7 cellular contexts compared by ENCODE assay signal in the genomic region with DNA sequence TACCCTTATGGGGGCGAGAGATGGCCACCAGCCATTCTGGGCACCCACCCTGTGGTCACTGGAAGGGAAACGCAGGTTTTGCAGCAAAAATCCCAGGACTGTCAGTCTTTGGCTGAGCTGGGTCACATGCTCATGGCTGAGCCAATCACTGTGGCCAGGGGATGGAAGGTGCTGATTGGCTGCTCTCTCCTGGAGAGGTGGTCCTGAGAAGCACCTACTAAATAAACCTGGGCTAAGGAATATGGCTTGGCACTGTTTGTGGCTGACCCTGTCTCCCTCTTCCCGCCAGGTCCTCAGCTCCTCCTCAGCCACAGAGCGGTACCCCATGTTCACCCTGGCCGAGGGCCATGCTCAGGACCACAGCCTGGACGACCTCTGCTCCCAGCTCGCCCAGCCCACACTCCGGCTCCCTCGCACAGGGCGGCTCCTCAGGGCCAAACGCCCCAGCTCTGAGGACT. TPM values are rescaled to one million over a fixed set of nuclear protein-coding genes. Genes with fewer than 3 reads are reported as not detected.
DNase-seq lines count a peak whose midpoint lies in the region; ATAC-seq lines count a peak whose summit lies in the region.

No MANE protein-coding gene starts in this region.

- H3K4me1 Mint-ChIP-seq in activated T-helper 17 cell treated with anti-CD3 and anti-CD28 coated beads, Interleukin-2, amount 50 U/mL, for 72 hours: peaks cover 7% of the 10 kb centered on the region

- 85 to 96% methylated on average over 2 to 3 of the region's 11 CpGs for WGBS in mesodermal cell (ENCODE audit: insufficient coverage in 2 of 2), 2 experiments

- H3K36me3 ChIP-seq in mesodermal cell (ENCODE audit: control insufficient read depth, insufficient read depth, low read length): peaks cover 89% of the 10 kb centered on the region

- no peak overlapping the region for H3K4me3 ChIP-seq in mesodermal cell (ENCODE audit: extremely low read depth, insufficient read depth, low read length, poor library complexity, severe bottlenecking)

- intact Hi-C loops in posterior vena cava (cut with DNase I): loop anchor here in 1 of 2 donors (2.0 kb wide), 1 partner anchor 34 kb away; no protein-coding TSS in a partner anchor

- peak overlapping the region; percentile 0 for H3K27ac ChIP-seq in mesodermal cell (ENCODE audit: low read depth, low read length, severe bottlenecking)

- H3K4me1 ChIP-seq in mesodermal cell (ENCODE audit: control insufficient read depth, insufficient read depth, low read length, poor library complexity, severe bottlenecking): no peaks in the 10 kb centered on the region

- H3K9me3 Mint-ChIP-seq in activated T-helper 17 cell treated with anti-CD3 and anti-CD28 coated beads, Interleukin-2, amount 50 U/mL, for 72 hours: no peaks in the 10 kb centered on the region

- H3K4me3 Mint-ChIP-seq in activated T-helper 17 cell treated with anti-CD3 and anti-CD28 coated beads, Interleukin-2, amount 50 U/mL, for 72 hours: no peak overlapping the region

- no peaks in the 10 kb centered on the region for H3K27me3 Mint-ChIP-seq in activated T-helper 17 cell treated with anti-CD3 and anti-CD28 coated beads, Interleukin-2, amount 50 U/mL, for 72 hours

- no peak overlapping the region for H3K27ac Mint-ChIP-seq in activated T-helper 17 cell treated with anti-CD3 and anti-CD28 coated beads, Interleukin-2, amount 50 U/mL, for 72 hours

- ATAC-seq in activated T-helper 17 cell treated with anti-CD3 and anti-CD28 coated beads, Interleukin-2, amount 50 U/mL, for 72 hours (replicated peaks): peak; percentile 44
- ATAC-seq in GM18870 (IDR thresholded peaks at IDR 0.05; ENCODE audit: unreplicated experiment) (no peak), HG02970 (IDR thresholded peaks at IDR 0.05; ENCODE audit: low FRiP score, unreplicated experiment) (no peak)

- H3K36me3 Mint-ChIP-seq in activated T-helper 17 cell treated with anti-CD3 and anti-CD28 coated beads, Interleukin-2, amount 50 U/mL, for 72 hours (ENCODE audit: low read depth): peaks cover 92% of the 10 kb centered on the region

- peak; percentile 75 for DNase-seq in ELF-1 (ENCODE audit: low read depth, low spot score)
- DNase-seq in HuH-7.5 (ENCODE audit: low spot score): peak; percentile 64
- DNase-seq in posterior vena cava (ENCODE audit: low spot score): no peak

- H3K9me3 ChIP-seq in mesodermal cell (ENCODE audit: control insufficient read depth, low read length): no peaks in the 10 kb centered on the region

RNA-seq across cellular contexts. Expression of a gene that starts 8.9 kb away (rescaled TPM):
- total RNA-seq in activated T-helper 17 cell treated with anti-CD3 and anti-CD28 coated beads, Interleukin-2, amount 50 U/mL, for 72 hours: 10 to 100 TPM; 27.4 to 37.8 TPM
- polyA plus RNA-seq in mesodermal cell (2013, experiment 1 of 2): 34.9 TPM
- polyA plus RNA-seq in mesodermal cell (2013, experiment 2 of 2): 28.5 TPM
- total RNA-seq in posterior vena cava: 10 to 100 TPM; 14.2 to 14.8 TPM

RNA-seq across cellular contexts. Expression of a gene that starts 13.2 kb away (rescaled TPM):
- total RNA-seq in activated T-helper 17 cell treated with anti-CD3 and anti-CD28 coated beads, Interleukin-2, amount 50 U/mL, for 72 hours: 10 to 100 TPM; 43.3 to 52.5 TPM
- polyA plus RNA-seq in mesodermal cell (2013, experiment 1 of 2): 15.6 TPM
- 16.4 TPM for polyA plus RNA-seq in mesodermal cell (2013, experiment 2 of 2)
- 10 to 100 TPM; 15.1 to 16.5 TPM for total RNA-seq in posterior vena cava

RNA-seq across cellular contexts. Expression of a gene that starts 16.2 kb away (rescaled TPM):
- 10 to 100 TPM; 21.2 to 46.6 TPM for total RNA-seq in activated T-helper 17 cell treated with anti-CD3 and anti-CD28 coated beads, Interleukin-2, amount 50 U/mL, for 72 hours
- polyA plus RNA-seq in mesodermal cell (2013, experiment 1 of 2): 9.1 TPM
- 6.8 TPM for polyA plus RNA-seq in mesodermal cell (2013, experiment 2 of 2)
- total RNA-seq in posterior vena cava: 10 to 100 TPM in 1 of 2 donors, 1 to 10 TPM in 1; 8.1 to 15.0 TPM

RNA-seq across cellular contexts. Expression of a gene that starts 34.5 kb away (rescaled TPM):
- total RNA-seq in activated T-helper 17 cell treated with anti-CD3 and anti-CD28 coated beads, Interleukin-2, amount 50 U/mL, for 72 hours: not detected
- polyA plus RNA-seq in mesodermal cell (2013, experiment 1 of 2): 3.7 TPM
- polyA plus RNA-seq in mesodermal cell (2013, experiment 2 of 2): 4.4 TPM
- total RNA-seq in posterior vena cava: not detected

RNA-seq across cellular contexts. Expression of a gene that starts 35.4 kb away (rescaled TPM):
- under 1 TPM in 1 of 2 donors, not detected in 1; 0.11 TPM for total RNA-seq in activated T-helper 17 cell treated with anti-CD3 and anti-CD28 coated beads, Interleukin-2, amount 50 U/mL, for 72 hours
- 3.5 TPM for polyA plus RNA-seq in mesodermal cell (2013, experiment 1 of 2)
- polyA plus RNA-seq in mesodermal cell (2013, experiment 2 of 2): 2.3 TPM
- total RNA-seq in posterior vena cava: not detected
